Comparison of ENCODE assay signal across 1 cellular context in the genomic region with DNA sequence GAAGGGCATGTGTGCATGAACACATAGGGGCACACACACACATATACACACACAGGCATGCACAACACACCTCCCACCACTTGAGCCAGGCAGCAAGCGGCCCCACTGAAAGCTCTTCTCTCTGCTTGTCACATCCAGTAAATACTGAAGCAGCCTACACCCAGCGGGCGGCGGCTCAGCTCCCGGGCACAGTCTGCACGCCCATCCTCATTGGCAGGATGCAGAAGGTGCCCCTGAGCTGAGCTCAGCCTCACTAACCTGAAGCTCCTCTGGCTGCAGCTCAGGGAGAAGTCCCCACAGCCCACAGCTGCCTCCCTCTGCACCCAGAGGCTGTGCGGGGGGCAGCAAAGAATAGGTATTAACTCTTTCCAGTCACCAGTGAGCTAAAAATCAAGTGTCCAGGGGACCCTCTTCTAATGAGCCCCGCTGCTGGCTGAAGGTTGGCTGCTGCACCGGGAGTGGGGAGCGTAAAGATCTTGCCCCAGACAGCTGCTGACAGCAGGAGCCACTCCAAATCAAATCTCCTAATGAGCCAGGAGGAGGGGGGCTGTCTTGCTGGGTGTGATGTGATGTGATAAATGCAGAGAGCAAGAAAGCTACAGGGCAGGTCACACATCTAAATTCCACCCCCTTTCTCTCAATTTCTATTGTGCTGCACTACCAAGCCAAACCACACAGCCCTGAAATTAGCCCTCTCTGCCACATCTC.
TF ChIP-seq lines count a peak whose summit lies in the region.

No MANE protein-coding gene starts in this region.

TF ChIP-seq in H1, 55 proteins besides CTCF, POLR2A, EP300 and RAD21:
- TF ChIP-seq CHD2 (IDR thresholded peaks at IDR 0.05; ENCODE audit: low read length) (no peak), CREB1 (IDR thresholded peaks at IDR 0.05) (no peak), KDM4A (IDR thresholded peaks at IDR 0.05; ENCODE audit: low read depth, low read length, severe bottlenecking) (no peak), TAF7 (optimal IDR thresholded peaks at IDR 0.05; ENCODE audit: borderline replicate concordance, low read depth, low read length) (no peak), KDM1A (IDR thresholded peaks at IDR 0.05; ENCODE audit: borderline replicate concordance, low read length) (no peak), JUN (IDR thresholded peaks at IDR 0.05; ENCODE audit: low read depth, low read length) (no peak), SP1 (IDR thresholded peaks at IDR 0.05; ENCODE audit: low read depth, low read length) (no peak), ZNF274 (IDR thresholded peaks at IDR 0.05; ENCODE audit: borderline replicate concordance, extremely low read depth, low read length) (no peak), ASH2L (IDR thresholded peaks at IDR 0.05; ENCODE audit: low read length) (no peak), BRCA1 (IDR thresholded peaks at IDR 0.05; ENCODE audit: low read depth, low read length) (no peak), FOSL1 (IDR thresholded peaks at IDR 0.05; ENCODE audit: insufficient read depth, low read depth, low read length) (no peak), NANOG (IDR thresholded peaks at IDR 0.05; ENCODE audit: insufficient read depth, low read depth, low read length, poor library complexity, severe bottlenecking) (no peak), TCF12 (IDR thresholded peaks at IDR 0.05; ENCODE audit: low read depth, low read length) (no peak), SP4 (IDR thresholded peaks at IDR 0.05; ENCODE audit: low read length) (no peak), YY1 (IDR thresholded peaks at IDR 0.05; ENCODE audit: low read depth, low read length) (no peak), BACH1 (IDR thresholded peaks at IDR 0.05; ENCODE audit: low read length) (no peak)
